ENCODE assay signal across 8 cellular contexts in the genomic region with DNA sequence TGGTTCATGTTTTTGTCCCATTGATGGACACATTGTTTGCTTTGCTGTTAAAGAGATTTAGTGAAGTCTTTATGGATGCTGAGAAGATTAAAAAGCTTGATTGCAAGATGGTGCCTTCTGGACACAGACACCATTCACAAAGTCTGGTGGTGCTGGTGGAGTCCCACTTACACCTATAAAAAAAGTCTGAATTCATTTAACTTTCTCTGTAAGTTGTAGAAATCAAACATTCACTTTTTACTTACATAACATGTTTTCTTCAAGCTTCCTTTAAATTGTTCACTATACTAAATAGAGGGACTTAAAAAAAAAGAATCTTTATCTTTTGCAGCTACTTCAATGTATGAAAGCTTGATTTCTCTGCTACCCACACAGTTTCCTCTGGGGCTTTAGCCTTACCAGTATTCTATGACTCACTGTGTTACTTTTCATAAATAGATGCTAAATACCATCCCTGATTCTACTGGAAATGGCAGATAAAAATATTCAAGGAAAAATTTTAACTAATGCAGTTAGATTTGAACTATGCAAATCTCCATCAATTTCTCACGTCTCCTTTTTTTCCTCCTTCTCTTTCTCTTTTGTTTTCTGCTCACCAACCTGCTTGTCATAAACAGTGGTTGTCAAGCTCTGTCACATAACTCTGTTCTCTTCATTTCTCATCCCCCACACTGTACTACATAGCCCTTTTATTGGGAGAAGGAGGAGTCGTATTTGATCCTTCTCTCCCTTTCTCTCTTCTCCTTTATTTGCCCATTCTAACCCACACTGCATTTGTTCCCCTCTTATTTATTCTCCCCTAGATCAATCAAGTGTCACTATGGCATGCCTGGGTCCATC.
DNase-seq lines count a peak whose midpoint lies in the region; ATAC-seq and TF ChIP-seq lines count a peak whose summit lies in the region.

No MANE protein-coding gene starts in this region.

- no peak overlapping the region for H3K27ac ChIP-seq in neuronal stem cell (replicated peaks; ENCODE audit: low read length)

- H2AFZ ChIP-seq in neuronal stem cell (ENCODE audit: low read length), result peak overlapping the region; percentile 24

- no peak overlapping the region for H4K8ac ChIP-seq in neuronal stem cell (ENCODE audit: low read depth, low read length)

- no peaks in the 10 kb centered on the region for H3K79me1 ChIP-seq in neuronal stem cell (ENCODE audit: low read depth, low read length)

- no peak overlapping the region for H2BK15ac ChIP-seq in neuronal stem cell (ENCODE audit: low read length)

- no peak overlapping the region for H3K4me3 ChIP-seq in neuronal stem cell (ENCODE audit: low read length in 2 of 2)

- H3K23ac ChIP-seq in neuronal stem cell (ENCODE audit: low read depth, low read length, poor library complexity), result no peak overlapping the region

- no peak overlapping the region for H4K91ac ChIP-seq in neuronal stem cell (ENCODE audit: low read depth, low read length, poor library complexity)

- H3K9me3 Mint-ChIP-seq in activated naive CD8-positive, alpha-beta T cell (ENCODE audit: low read depth), result no peaks in the 10 kb centered on the region

- H3K4me1 Mint-ChIP-seq in activated naive CD8-positive, alpha-beta T cell (ENCODE audit: low read depth), result peaks cover 55% of the 10 kb centered on the region

- no peaks in the 10 kb centered on the region for H3K27me3 ChIP-seq in neuronal stem cell (ENCODE audit: control insufficient read depth in 3 of 3, insufficient read depth in 3 of 3, low read depth in 1 of 3, low read length in 3 of 3)

- no peak overlapping the region for H2BK120ac ChIP-seq in neuronal stem cell (ENCODE audit: low read depth, low read length)

- no peak overlapping the region for H2BK12ac ChIP-seq in neuronal stem cell (ENCODE audit: low read length)

- H3K27me3 Mint-ChIP-seq in activated naive CD8-positive, alpha-beta T cell, result no peaks in the 10 kb centered on the region

- H3K36me3 Mint-ChIP-seq in activated naive CD8-positive, alpha-beta T cell, result peaks cover 8% of the 10 kb centered on the region

- peak overlapping the region; percentile 83 for H3K4me3 Mint-ChIP-seq in activated naive CD8-positive, alpha-beta T cell

- no peak overlapping the region for H3K9ac ChIP-seq in neuronal stem cell (ENCODE audit: low read depth, low read length, poor library complexity)

- H2AK5ac ChIP-seq in neuronal stem cell (ENCODE audit: low read depth, low read length), result no peak overlapping the region

- H3K14ac ChIP-seq in neuronal stem cell (ENCODE audit: low read length), result no peak overlapping the region

- no CpG with 5 or more reads among the region's 2 CpGs for WGBS in neuronal stem cell (ENCODE audit: extremely low coverage in 2 of 2, insufficient read length in 2 of 2, insufficient replicate concordance in 1 of 2), 2 donors

- DNase-seq in neuronal stem cell (ENCODE audit: low spot score) (no peak), DMS79 (lab: John Stamatoyannopoulos, UW) (no peak), NCI-H128 (lab: John Stamatoyannopoulos, UW; ENCODE audit: unreplicated experiment) (no peak)
- DNase-seq in activated CD8-positive, alpha-beta memory T cell treated with anti-CD3 and anti-CD28 coated beads for 24 hours, result no peak

- no peak overlapping the region for H2BK5ac ChIP-seq in neuronal stem cell (ENCODE audit: low read length)

- no peaks in the 10 kb centered on the region for H3K9me3 ChIP-seq in neuronal stem cell (replicated peaks in 1 of 2; ENCODE audit: control insufficient read depth in 2 of 2, insufficient read depth in 1 of 2, low read depth in 1 of 2, low read length in 2 of 2)

- peaks cover 2 to 3% of the 10 kb centered on the region in 2 donors for H3K4me1 ChIP-seq in neuronal stem cell (ENCODE audit: control insufficient read depth in 2 of 2, insufficient read depth in 1 of 2, low read depth in 1 of 2, low read length in 2 of 2)

- H3K18ac ChIP-seq in neuronal stem cell (ENCODE audit: low read length), result no peak overlapping the region

- no peaks in the 10 kb centered on the region for H3K36me3 ChIP-seq in neuronal stem cell (replicated peaks in 1 of 2; ENCODE audit: control insufficient read depth in 2 of 2, insufficient read depth in 2 of 2, low read length in 2 of 2)

- peak overlapping the region; percentile 100 for H3K27ac Mint-ChIP-seq in activated naive CD8-positive, alpha-beta T cell

- H3K4me2 ChIP-seq in neuronal stem cell (ENCODE audit: insufficient read depth, low read length, poor library complexity, severe bottlenecking), result no peak overlapping the region

- H3K4ac ChIP-seq in neuronal stem cell (ENCODE audit: low read length), result no peak overlapping the region

- peak; percentile 50 for ATAC-seq in GM18868 (IDR thresholded peaks at IDR 0.05; ENCODE audit: unreplicated experiment)
- peak; percentile 55 for ATAC-seq in HG02938 (IDR thresholded peaks at IDR 0.05; ENCODE audit: unreplicated experiment)
- ATAC-seq in SK-N-SH treated with all-trans-retinoic acid at 6 μM for 48 hours, result no peak

TF ChIP-seq in SK-N-SH treated with all-trans-retinoic acid at 6 μM for 48 hours, 23 proteins besides CTCF, POLR2A, EP300 and RAD21 (continues in another document):
- TF ChIP-seq ZNF8 (CRISPR knock-in tag; IDR thresholded peaks at IDR 0.05), result no peak
- TF ChIP-seq CSDC2 (CRISPR knock-in tag; IDR thresholded peaks at IDR 0.05), result no peak
- no peak for TF ChIP-seq ZFP30 (CRISPR knock-in tag; IDR thresholded peaks at IDR 0.05)
- TF ChIP-seq PPARA (CRISPR knock-in tag; IDR thresholded peaks at IDR 0.05; ENCODE audit: borderline replicate concordance), result no peak
- no peak for TF ChIP-seq ZNF70 (CRISPR knock-in tag; IDR thresholded peaks at IDR 0.05)
- no peak for TF ChIP-seq ARNTL (CRISPR knock-in tag; IDR thresholded peaks at IDR 0.05; ENCODE audit: borderline replicate concordance, low read depth)
- TF ChIP-seq, protein P1, sequence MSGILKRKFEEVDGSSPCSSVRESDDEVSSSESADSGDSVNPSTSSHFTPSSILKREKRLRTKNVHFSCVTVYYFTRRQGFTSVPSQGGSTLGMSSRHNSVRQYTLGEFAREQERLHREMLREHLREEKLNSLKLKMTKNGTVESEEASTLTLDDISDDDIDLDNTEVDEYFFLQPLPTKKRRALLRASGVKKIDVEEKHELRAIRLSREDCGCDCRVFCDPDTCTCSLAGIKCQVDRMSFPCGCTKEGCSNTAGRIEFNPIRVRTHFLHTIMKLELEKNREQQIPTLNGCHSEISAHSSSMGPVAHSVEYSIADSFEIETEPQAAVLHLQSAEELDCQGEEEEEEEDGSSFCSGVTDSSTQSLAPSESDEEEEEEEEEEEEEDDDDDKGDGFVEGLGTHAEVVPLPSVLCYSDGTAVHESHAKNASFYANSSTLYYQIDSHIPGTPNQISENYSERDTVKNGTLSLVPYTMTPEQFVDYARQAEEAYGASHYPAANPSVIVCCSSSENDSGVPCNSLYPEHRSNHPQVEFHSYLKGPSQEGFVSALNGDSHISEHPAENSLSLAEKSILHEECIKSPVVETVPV (CRISPR knock-in tag; IDR thresholded peaks at IDR 0.05), result no peak
- no peak for TF ChIP-seq BACH2 (CRISPR knock-in tag; IDR thresholded peaks at IDR 0.05; ENCODE audit: borderline replicate concordance)
- TF ChIP-seq TOX (CRISPR knock-in tag; IDR thresholded peaks at IDR 0.05; ENCODE audit: borderline replicate concordance), result no peak
- TF ChIP-seq GLIS3 (CRISPR knock-in tag; IDR thresholded peaks at IDR 0.05), result no peak
- TF ChIP-seq ZC3H10 (CRISPR knock-in tag; IDR thresholded peaks at IDR 0.05), result no peak
- no peak for TF ChIP-seq ESRRG (CRISPR knock-in tag; IDR thresholded peaks at IDR 0.05)
- TF ChIP-seq, protein P2, sequence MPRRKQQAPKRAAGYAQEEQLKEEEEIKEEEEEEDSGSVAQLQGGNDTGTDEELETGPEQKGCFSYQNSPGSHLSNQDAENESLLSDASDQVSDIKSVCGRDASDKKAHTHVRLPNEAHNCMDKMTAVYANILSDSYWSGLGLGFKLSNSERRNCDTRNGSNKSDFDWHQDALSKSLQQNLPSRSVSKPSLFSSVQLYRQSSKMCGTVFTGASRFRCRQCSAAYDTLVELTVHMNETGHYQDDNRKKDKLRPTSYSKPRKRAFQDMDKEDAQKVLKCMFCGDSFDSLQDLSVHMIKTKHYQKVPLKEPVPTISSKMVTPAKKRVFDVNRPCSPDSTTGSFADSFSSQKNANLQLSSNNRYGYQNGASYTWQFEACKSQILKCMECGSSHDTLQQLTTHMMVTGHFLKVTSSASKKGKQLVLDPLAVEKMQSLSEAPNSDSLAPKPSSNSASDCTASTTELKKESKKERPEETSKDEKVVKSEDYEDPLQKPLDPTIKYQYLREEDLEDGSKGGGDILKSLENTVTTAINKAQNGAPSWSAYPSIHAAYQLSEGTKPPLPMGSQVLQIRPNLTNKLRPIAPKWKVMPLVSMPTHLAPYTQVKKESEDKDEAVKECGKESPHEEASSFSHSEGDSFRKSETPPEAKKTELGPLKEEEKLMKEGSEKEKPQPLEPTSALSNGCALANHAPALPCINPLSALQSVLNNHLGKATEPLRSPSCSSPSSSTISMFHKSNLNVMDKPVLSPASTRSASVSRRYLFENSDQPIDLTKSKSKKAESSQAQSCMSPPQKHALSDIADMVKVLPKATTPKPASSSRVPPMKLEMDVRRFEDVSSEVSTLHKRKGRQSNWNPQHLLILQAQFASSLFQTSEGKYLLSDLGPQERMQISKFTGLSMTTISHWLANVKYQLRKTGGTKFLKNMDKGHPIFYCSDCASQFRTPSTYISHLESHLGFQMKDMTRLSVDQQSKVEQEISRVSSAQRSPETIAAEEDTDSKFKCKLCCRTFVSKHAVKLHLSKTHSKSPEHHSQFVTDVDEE (CRISPR knock-in tag; IDR thresholded peaks at IDR 0.05), result no peak
- TF ChIP-seq RARB (CRISPR knock-in tag; IDR thresholded peaks at IDR 0.05), result no peak
- TF ChIP-seq, protein P3, sequence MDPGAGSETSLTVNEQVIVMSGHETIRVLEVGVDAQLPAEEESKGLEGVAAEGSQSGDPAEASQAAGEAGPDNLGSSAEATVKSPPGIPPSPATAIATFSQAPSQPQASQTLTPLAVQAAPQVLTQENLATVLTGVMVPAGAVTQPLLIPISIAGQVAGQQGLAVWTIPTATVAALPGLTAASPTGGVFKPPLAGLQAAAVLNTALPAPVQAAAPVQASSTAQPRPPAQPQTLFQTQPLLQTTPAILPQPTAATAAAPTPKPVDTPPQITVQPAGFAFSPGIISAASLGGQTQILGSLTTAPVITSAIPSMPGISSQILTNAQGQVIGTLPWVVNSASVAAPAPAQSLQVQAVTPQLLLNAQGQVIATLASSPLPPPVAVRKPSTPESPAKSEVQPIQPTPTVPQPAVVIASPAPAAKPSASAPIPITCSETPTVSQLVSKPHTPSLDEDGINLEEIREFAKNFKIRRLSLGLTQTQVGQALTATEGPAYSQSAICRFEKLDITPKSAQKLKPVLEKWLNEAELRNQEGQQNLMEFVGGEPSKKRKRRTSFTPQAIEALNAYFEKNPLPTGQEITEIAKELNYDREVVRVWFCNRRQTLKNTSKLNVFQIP (CRISPR knock-in tag; IDR thresholded peaks at IDR 0.05; ENCODE audit: borderline replicate concordance, low read depth), result no peak
- TF ChIP-seq ISL1 (CRISPR knock-in tag; IDR thresholded peaks at IDR 0.05), result no peak
- no peak for TF ChIP-seq OSR1 (CRISPR knock-in tag; IDR thresholded peaks at IDR 0.05)
- no peak for TF ChIP-seq ZNF565 (CRISPR knock-in tag; conservative IDR thresholded peaks at IDR 0.05; ENCODE audit: low read depth)
